1 cellular context compared by ENCODE assay signal in genomic region chr9:88829276-88829675, GRCh38.
TF ChIP-seq lines count a peak whose summit lies in the region.

No MANE protein-coding gene starts in this region.

TF ChIP-seq in H1, 55 proteins besides CTCF, POLR2A, EP300 and RAD21 (continued from another document):
- no peak for TF ChIP-seq CHD7 (IDR thresholded peaks at IDR 0.05; ENCODE audit: insufficient replicate concordance, low read length)
- no peak for TF ChIP-seq SRF (IDR thresholded peaks at IDR 0.05; ENCODE audit: low read depth, low read length)
- TF ChIP-seq NRF1 (IDR thresholded peaks at IDR 0.05; ENCODE audit: low read depth, low read length): no peak
- no peak for TF ChIP-seq YY1 (IDR thresholded peaks at IDR 0.05; ENCODE audit: low read depth, low read length)
- TF ChIP-seq POU5F1 (IDR thresholded peaks at IDR 0.05; ENCODE audit: low read depth, low read length): no peak
- no peak for TF ChIP-seq CHD1 (IDR thresholded peaks at IDR 0.05; ENCODE audit: low read depth, low read length)
